In the genomic region with DNA sequence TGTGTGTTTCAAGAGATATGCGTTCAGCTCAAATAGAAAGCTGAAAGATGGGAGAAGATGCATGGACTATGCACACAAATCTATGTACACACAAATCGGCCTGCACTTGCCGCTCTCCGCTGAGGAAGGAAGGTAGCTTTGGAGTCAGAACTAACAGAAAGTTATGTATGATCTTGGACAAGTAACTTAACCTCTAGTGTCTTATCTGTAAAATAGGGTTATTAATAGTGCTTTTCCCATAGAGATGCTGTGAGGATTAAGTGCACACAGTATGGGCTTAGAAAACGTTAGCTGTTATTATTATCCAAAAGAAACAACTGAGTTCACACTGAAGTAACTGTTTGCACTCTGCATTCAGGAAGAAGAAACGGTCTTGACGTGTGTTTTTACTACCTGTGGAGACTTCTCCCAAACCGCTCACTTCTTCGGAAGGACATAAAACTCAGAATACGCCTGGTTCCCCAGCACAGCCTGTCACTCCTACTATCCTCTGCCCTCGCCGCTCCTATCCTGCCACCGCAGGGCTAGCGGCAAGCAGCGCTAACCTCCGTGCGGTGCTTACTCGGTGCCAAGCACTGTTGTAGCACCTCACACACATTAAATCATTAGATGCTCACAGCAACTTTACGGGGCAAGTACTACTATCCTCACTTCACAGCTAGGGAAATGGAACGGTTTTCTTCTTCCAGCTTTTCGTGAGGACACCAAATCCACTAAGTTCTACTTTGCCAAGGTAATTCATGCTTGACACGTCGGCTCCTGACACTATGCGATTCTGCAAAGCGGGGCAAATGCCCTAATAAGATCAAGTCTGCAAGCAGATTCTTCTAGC, we compare ENCODE assay signal across 9 cellular contexts. TPM values are rescaled to one million over a fixed set of nuclear protein-coding genes. Genes with fewer than 3 reads are reported as not detected.
DNase-seq lines count a peak whose midpoint lies in the region; ATAC-seq, FAIRE-seq and TF ChIP-seq lines count a peak whose summit lies in the region.
"Had no signal": no experiment of that assay in that cellular context is flagged by ENCODE, and none has a peak within 500 bp of the region (broad histone marks: within the 10 kb centered on the region; RNA-seq: fewer than 3 reads in every experiment).

No MANE protein-coding gene starts in this region.

- WGBS in body of pancreas, 2 donors, result 7 to 8% methylated on average over 25 of the region's 25 CpGs

- H3K27ac ChIP-seq in SJSA1 (no peak overlapping the region), body of pancreas (peak overlapping the region; percentile 74 to 97 (median 94)), kidney (ENCODE audit: low read depth in 2 of 2, low read length in 2 of 2) (peak overlapping the region; percentile 88 to 90)

- ATAC-seq in body of pancreas, result peak; percentile 9
- ATAC-seq in HG03095 (IDR thresholded peaks at IDR 0.05; ENCODE audit: unreplicated experiment), result no peak

- H3K4me3 ChIP-seq in SJSA1 (peak overlapping the region; percentile 82), body of pancreas (peak overlapping the region; percentile 67 to 92), kidney (ENCODE audit: low read length in 2 of 2) (peak overlapping the region; percentile 88 to 96)

- H3K27me3 ChIP-seq in SJSA1 (replicated peaks) (no peaks in the 10 kb centered on the region), body of pancreas (no peaks in the 10 kb centered on the region)

- no peak for FAIRE-seq in kidney (lab: Jason Lieb, UNC)
- FAIRE-seq: A204.1 had no signal

- peaks cover 4% of the 10 kb centered on the region for H3K36me3 ChIP-seq in SJSA1
- no peaks in the 10 kb centered on the region for H3K36me3 ChIP-seq in body of pancreas (replicated peaks in 1 of 2; ENCODE audit: insufficient read depth in 1 of 2, low read depth in 2 of 2)
- H3K36me3 ChIP-seq in kidney (ENCODE audit: control insufficient read depth in 1 of 2, insufficient read depth in 2 of 2, low read length in 2 of 2), result no peaks in the 10 kb centered on the region

- H3K9ac ChIP-seq in kidney (ENCODE audit: low read length in 2 of 2), result peak overlapping the region; percentile 12 to 53

- DNase-seq in DMS153 treated with DMSO at 0.1 percent for 48 hours (lab: John Stamatoyannopoulos, UW; ENCODE audit: unreplicated experiment), result peak; percentile 47
- DNase-seq in DMS153 (lab: John Stamatoyannopoulos, UW), result no peak
- DNase-seq in SJSA1 (ENCODE audit: low read depth in 1 of 2, low spot score in 2 of 2), result peak in 1 of 2 experiments; percentile 47
- peak; percentile 28 to 61 (median 34) for DNase-seq in body of pancreas
- no peak for DNase-seq in kidney
- peak; percentile 40 for DNase-seq in stimulated activated CD4-positive, alpha-beta T cell treated with anti-CD3 and anti-CD28 coated beads, Interleukin-4, amount 100 ng/mL, for 1 hour
- DNase-seq in MV-4-11 (lab: John Stamatoyannopoulos, UW), result no peak

- peaks cover 38% of the 10 kb centered on the region for H3K4me1 ChIP-seq in SJSA1 (replicated peaks)
- H3K4me1 ChIP-seq in body of pancreas, result peaks cover 30% of the 10 kb centered on the region
- peaks cover 0 to 3% of the 10 kb centered on the region in 2 donors for H3K4me1 ChIP-seq in kidney (ENCODE audit: control insufficient read depth in 1 of 2, insufficient read depth in 1 of 2, low read depth in 1 of 2, low read length in 2 of 2)

- intact Hi-C loops in body of pancreas (cut with DNase I), result loop anchor here (10.0 kb wide), 2 partner anchors 60 to 160 kb away; no protein-coding TSS in a partner anchor
- intact Hi-C loops in kidney (cut with DNase I), result no loop called here

- no peak for TF ChIP-seq POLR2A in body of pancreas (IDR thresholded peaks at IDR 0.05)

- TF ChIP-seq CTCF in body of pancreas (IDR thresholded peaks at IDR 0.05) (peak in 1 of 7 experiments; percentile 2), kidney (IDR thresholded peaks at IDR 0.05; ENCODE audit: borderline replicate concordance, extremely low read depth, insufficient read depth) (no peak)

- H3K9me3 ChIP-seq in SJSA1 (replicated peaks) (no peaks in the 10 kb centered on the region), body of pancreas (no peaks in the 10 kb centered on the region), kidney (ENCODE audit: control insufficient read depth in 1 of 2, low read length in 2 of 2) (no peaks in the 10 kb centered on the region)

RNA-seq across cellular contexts. Expression of gene TGFBR3, which starts 1.3 kb away (rescaled TPM):
- total RNA-seq in SJSA1 (2014; rRNA removed; shearing (Covaris generic)), result 8.8 and 15.2 TPM in 2 replicates
- total RNA-seq in body of pancreas, result 10 to 100 TPM; 52.4 to 63.6 TPM
- 57.9 TPM for total RNA-seq in kidney
- polyA plus RNA-seq in kidney (ENCODE audit: insufficient read depth, low read depth, low replicate concordance), result 15.8 TPM

Comparison
In these comparisons a context has a peak if more than half of its experiments do, and no peak if none do; other contexts are left out.
1. DNase-seq: peak in DMS153 treated with DMSO at 0.1 percent for 48 hours (single experiment), body of pancreas (4 of 4) and stimulated activated CD4-positive, alpha-beta T cell treated with anti-CD3 and anti-CD28 coated beads, Interleukin-4, amount 100 ng/mL, for 1 hour (single experiment); none in DMS153 (single experiment), kidney (single experiment) and MV-4-11 (single experiment).
2. Peak in every context shown above with its lines, with median percentiles within 50 percentile points of each other: H3K4me3 ChIP-seq.